1 cellular context compared by ENCODE assay signal in the genomic region with DNA sequence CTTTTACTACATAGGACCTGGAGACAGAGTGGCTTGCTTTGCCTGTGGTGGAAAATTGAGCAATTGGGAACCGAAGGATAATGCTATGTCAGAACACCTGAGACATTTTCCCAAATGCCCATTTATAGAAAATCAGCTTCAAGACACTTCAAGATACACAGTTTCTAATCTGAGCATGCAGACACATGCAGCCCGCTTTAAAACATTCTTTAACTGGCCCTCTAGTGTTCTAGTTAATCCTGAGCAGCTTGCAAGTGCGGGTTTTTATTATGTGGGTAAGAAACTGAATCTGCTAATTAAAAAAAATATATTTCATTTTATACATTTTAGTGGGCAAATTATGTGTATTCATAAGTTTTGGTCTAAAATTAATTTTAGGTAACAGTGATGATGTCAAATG.
TF ChIP-seq lines count a peak whose summit lies in the region.

No MANE protein-coding gene starts in this region.

TF ChIP-seq in WTC11, 78 proteins besides CTCF, POLR2A, EP300 and RAD21 (continued from another document):
- TF ChIP-seq, protein P1, sequence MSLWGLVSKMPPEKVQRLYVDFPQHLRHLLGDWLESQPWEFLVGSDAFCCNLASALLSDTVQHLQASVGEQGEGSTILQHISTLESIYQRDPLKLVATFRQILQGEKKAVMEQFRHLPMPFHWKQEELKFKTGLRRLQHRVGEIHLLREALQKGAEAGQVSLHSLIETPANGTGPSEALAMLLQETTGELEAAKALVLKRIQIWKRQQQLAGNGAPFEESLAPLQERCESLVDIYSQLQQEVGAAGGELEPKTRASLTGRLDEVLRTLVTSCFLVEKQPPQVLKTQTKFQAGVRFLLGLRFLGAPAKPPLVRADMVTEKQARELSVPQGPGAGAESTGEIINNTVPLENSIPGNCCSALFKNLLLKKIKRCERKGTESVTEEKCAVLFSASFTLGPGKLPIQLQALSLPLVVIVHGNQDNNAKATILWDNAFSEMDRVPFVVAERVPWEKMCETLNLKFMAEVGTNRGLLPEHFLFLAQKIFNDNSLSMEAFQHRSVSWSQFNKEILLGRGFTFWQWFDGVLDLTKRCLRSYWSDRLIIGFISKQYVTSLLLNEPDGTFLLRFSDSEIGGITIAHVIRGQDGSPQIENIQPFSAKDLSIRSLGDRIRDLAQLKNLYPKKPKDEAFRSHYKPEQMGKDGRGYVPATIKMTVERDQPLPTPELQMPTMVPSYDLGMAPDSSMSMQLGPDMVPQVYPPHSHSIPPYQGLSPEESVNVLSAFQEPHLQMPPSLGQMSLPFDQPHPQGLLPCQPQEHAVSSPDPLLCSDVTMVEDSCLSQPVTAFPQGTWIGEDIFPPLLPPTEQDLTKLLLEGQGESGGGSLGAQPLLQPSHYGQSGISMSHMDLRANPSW (CRISPR knock-in tag; conservative IDR thresholded peaks at IDR 0.05; ENCODE audit: low read depth): no peak
- no peak for TF ChIP-seq GRHL2 (CRISPR knock-in tag; IDR thresholded peaks at IDR 0.05; ENCODE audit: insufficient replicate concordance, severe bottlenecking)
